In the genomic region with DNA sequence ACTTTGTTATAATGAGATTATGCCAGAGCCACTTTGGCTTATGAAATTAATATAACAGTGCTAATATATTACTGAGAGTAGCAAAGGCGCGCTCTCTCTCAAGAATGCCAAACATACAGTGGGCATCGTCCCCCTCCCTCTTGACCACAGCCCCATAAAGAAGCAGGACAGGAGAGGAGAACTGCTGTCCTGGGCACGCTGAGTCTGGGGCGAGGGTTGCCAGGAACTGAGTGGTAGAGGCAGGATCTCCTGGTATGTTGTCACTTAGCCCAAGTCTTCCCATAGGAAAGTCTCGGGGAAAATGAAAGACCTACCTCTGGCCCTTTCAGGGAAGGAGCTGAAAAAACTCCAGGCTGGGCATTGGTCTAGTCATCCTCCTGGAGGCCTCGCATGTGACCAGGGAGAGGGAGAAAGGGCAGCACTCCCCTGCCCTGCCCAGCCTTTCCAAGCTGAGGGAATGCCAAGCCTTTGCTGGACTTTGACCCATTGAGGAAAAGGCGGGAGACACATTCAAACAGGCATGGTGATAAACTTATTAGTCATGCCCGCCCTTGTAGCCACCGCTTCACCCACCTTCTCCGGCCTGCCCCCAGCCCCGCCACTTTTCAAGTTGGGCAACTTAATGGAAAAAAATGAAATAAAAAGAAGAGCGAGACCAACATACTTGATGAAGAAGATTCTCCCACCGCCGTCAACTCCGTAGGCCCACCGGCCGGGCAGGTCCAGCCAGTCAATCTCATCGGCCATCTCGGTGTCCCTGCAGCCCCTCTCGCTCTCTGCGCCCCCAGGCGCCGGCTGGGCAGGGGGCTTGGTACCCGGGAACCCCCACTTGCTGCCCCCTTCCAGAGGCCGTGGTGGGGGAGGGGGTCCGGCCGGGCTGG, we compare ENCODE assay signal across 8 cellular contexts. TPM values are rescaled to one million over a fixed set of nuclear protein-coding genes. Genes with fewer than 3 reads are reported as not detected.
DNase-seq lines count a peak whose midpoint lies in the region; ATAC-seq, FAIRE-seq and TF ChIP-seq lines count a peak whose summit lies in the region.

No MANE protein-coding gene starts in this region.

- no peak overlapping the region for H3K9ac ChIP-seq in kidney (ENCODE audit: low read length in 2 of 2)

- DNase-seq in HK-2 (ENCODE audit: unreplicated experiment) = peak; percentile 74
- no peak for DNase-seq in activated naive CD8-positive, alpha-beta T cell treated with anti-CD3 and anti-CD28 coated beads, Interleukin-2, amount 10 ng/mL, durations not matched to agents 7 days and 5 days
- DNase-seq in kidney = peak; percentile 76
- peak; percentile 99 for DNase-seq in small intestine
- no peak for DNase-seq in NCI-H2196 treated with DMSO at 0.1 percent for 48 hours (lab: John Stamatoyannopoulos, UW; ENCODE audit: unreplicated experiment)

- no peak overlapping the region for H3K27ac Mint-ChIP-seq in activated naive CD8-positive, alpha-beta T cell treated with anti-CD3 and anti-CD28 coated beads, Interleukin-2, amount 10 ng/mL, durations not matched to agents 7 days and 5 days

- H3K36me3 ChIP-seq in kidney (ENCODE audit: control insufficient read depth in 1 of 2, insufficient read depth in 2 of 2, low read length in 2 of 2) (peaks cover 0 to 5% of the 10 kb centered on the region in 2 donors), small intestine (ENCODE audit: control insufficient read depth in 2 of 2, insufficient read depth in 2 of 2, low read length in 2 of 2) (no peaks in the 10 kb centered on the region)

- H3K27me3 Mint-ChIP-seq in activated naive CD8-positive, alpha-beta T cell treated with anti-CD3 and anti-CD28 coated beads, Interleukin-2, amount 10 ng/mL, durations not matched to agents 7 days and 5 days = peaks cover 35% of the 10 kb centered on the region

- H3K4me1 ChIP-seq in kidney (ENCODE audit: control insufficient read depth in 1 of 2, insufficient read depth in 1 of 2, low read depth in 1 of 2, low read length in 2 of 2) (peaks cover 8 to 24% of the 10 kb centered on the region in 2 donors), small intestine (ENCODE audit: control insufficient read depth in 2 of 2, insufficient read depth in 1 of 2, low read depth in 1 of 2, low read length in 1 of 2) (peaks cover 0 to 3% of the 10 kb centered on the region in 2 donors)

- H3K4me3 ChIP-seq in kidney (ENCODE audit: low read length in 2 of 2) (peak overlapping the region; percentile 77 to 83), small intestine (ENCODE audit: low read depth in 1 of 2, low read length in 2 of 2) (peak overlapping the region; percentile 45 to 93)

- no peak for FAIRE-seq in kidney (lab: Jason Lieb, UNC)
- FAIRE-seq in small intestine (lab: Jason Lieb, UNC) = no peak

- no peaks in the 10 kb centered on the region for H3K27me3 ChIP-seq in small intestine (ENCODE audit: control insufficient read depth in 2 of 2, insufficient read depth in 2 of 2, low read length in 2 of 2)

- no peak for TF ChIP-seq CTCF in kidney (IDR thresholded peaks at IDR 0.05; ENCODE audit: borderline replicate concordance, extremely low read depth, insufficient read depth)

- intact Hi-C loops in kidney (cut with DNase I) = no loop called here

- H3K9me3 ChIP-seq in kidney (ENCODE audit: control insufficient read depth in 1 of 2, low read length in 2 of 2) (no peaks in the 10 kb centered on the region), small intestine (ENCODE audit: control insufficient read depth, low read depth) (no peaks in the 10 kb centered on the region)

- 9 to 46% (median 30%) methylated on average over 26 to 28 of the region's 28 CpGs for whole genome bisulfite sequencing in small intestine, 3 donors

- H3K36me3 Mint-ChIP-seq in activated naive CD8-positive, alpha-beta T cell treated with anti-CD3 and anti-CD28 coated beads, Interleukin-2, amount 10 ng/mL, durations not matched to agents 7 days and 5 days = no peaks in the 10 kb centered on the region

- POLR2A ChIA-PET in activated naive CD8-positive, alpha-beta T cell treated with anti-CD3 and anti-CD28 coated beads, Interleukin-2, amount 10 ng/mL, durations not matched to agents 7 days and 5 days (lab: Charles Lee) = no interaction called here

- ATAC-seq in activated naive CD8-positive, alpha-beta T cell treated with anti-CD3 and anti-CD28 coated beads, Interleukin-2, amount 10 ng/mL, durations not matched to agents 7 days and 5 days (ENCODE audit: low read depth) = no peak
- ATAC-seq in HG03565 (IDR thresholded peaks at IDR 0.05; ENCODE audit: unreplicated experiment) (no peak), GM18519 (IDR thresholded peaks at IDR 0.05; ENCODE audit: low FRiP score, unreplicated experiment) (no peak), HG02623 (IDR thresholded peaks at IDR 0.05; ENCODE audit: unreplicated experiment) (no peak)

- peak overlapping the region; percentile 68 for H3K4me3 Mint-ChIP-seq in activated naive CD8-positive, alpha-beta T cell treated with anti-CD3 and anti-CD28 coated beads, Interleukin-2, amount 10 ng/mL, durations not matched to agents 7 days and 5 days

- peaks cover 12% of the 10 kb centered on the region for H3K4me1 Mint-ChIP-seq in activated naive CD8-positive, alpha-beta T cell treated with anti-CD3 and anti-CD28 coated beads, Interleukin-2, amount 10 ng/mL, durations not matched to agents 7 days and 5 days

- H3K9me3 Mint-ChIP-seq in activated naive CD8-positive, alpha-beta T cell treated with anti-CD3 and anti-CD28 coated beads, Interleukin-2, amount 10 ng/mL, durations not matched to agents 7 days and 5 days = no peaks in the 10 kb centered on the region

- H3K27ac ChIP-seq in kidney (ENCODE audit: low read depth in 2 of 2, low read length in 2 of 2) = peak overlapping the region; percentile 64 to 73
- peak overlapping the region; percentile 57 to 87 for H3K27ac ChIP-seq in small intestine (ENCODE audit: low read depth in 1 of 2, low read length in 1 of 2)

RNA-seq across cellular contexts. Expression of gene PLEKHA6, which starts 17.4 kb away (rescaled TPM):
- total RNA-seq in activated naive CD8-positive, alpha-beta T cell treated with anti-CD3 and anti-CD28 coated beads, Interleukin-2, amount 10 ng/mL, durations not matched to agents 7 days and 5 days = under 1 TPM; 0.77 to 0.97 TPM
- total RNA-seq in kidney = 65.1 TPM
- polyA plus RNA-seq in kidney (ENCODE audit: insufficient read depth, low read depth, low replicate concordance) (17.5 TPM), small intestine (10 to 100 TPM; 27.4 to 39.8 (median 36.7) TPM)

RNA-seq across cellular contexts. Expression of gene PPP1R15B, which starts 34.5 kb away (rescaled TPM):
- 10 to 100 TPM; 77.5 to 77.8 TPM for total RNA-seq in activated naive CD8-positive, alpha-beta T cell treated with anti-CD3 and anti-CD28 coated beads, Interleukin-2, amount 10 ng/mL, durations not matched to agents 7 days and 5 days
- total RNA-seq in kidney = 41.6 TPM
- polyA plus RNA-seq in kidney (ENCODE audit: insufficient read depth, low read depth, low replicate concordance) = 12.3 TPM
- 10 to 100 TPM in 1 of 3 donors, 1 to 10 TPM in 2; 9.4 to 25.6 (median 9.7) TPM for polyA plus RNA-seq in small intestine

Comparison
In these comparisons a context has a peak if more than half of its experiments do, and no peak if none do; other contexts are left out.
1. DNase-seq: peak in HK-2 (single experiment), kidney (single experiment) and small intestine (single experiment); none in activated naive CD8-positive, alpha-beta T cell treated with anti-CD3 and anti-CD28 coated beads, Interleukin-2, amount 10 ng/mL, durations not matched to agents 7 days and 5 days (single experiment) and NCI-H2196 treated with DMSO at 0.1 percent for 48 hours (single experiment).
2. RNA of gene PLEKHA6, which starts 17.4 kb away (total RNA-seq): 65.1 TPM in kidney (single experiment); 0.77 to 0.97 TPM in activated naive CD8-positive, alpha-beta T cell treated with anti-CD3 and anti-CD28 coated beads, Interleukin-2, amount 10 ng/mL, durations not matched to agents 7 days and 5 days; every median in the first group is over 10 times any median in the second.